In the genomic region with DNA sequence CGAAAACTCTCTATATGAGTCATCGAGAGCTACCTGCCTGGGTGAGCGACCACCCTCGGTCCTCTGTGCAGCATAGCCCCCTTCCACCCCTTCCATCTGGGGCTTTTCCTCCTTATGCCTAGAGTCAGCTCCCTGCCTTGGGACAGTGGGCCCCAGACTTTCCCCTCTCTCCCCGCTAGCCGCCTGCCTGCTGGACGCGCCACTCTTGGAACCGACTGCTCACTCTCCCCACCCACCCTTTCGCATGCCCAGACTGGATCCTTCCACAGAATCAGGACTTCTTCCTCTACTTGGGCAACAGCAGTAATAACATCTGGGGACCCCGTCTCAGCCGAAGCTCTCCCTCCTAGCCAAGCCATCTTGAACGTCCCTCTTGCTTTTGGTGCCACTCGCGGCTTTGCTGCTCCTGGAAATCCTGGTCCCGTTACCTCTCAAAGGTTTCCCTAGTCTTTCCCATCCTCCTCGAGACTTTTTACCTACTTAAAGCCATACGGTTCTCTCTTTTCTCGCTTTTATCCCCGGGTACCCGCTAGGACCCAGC, we compare ENCODE assay signal across 7 cellular contexts. TPM values are rescaled to one million over a fixed set of nuclear protein-coding genes. Genes with fewer than 3 reads are reported as not detected.
DNase-seq lines count a peak whose midpoint lies in the region; ATAC-seq and TF ChIP-seq lines count a peak whose summit lies in the region.

No MANE protein-coding gene starts in this region.

- intact Hi-C loops in breast epithelium (cut with DNase I; ENCODE audit: low total_unique reads), result loop anchor here (5.0 kb wide), 1 partner anchor 59 kb away; a partner anchor contains a TSS
- intact Hi-C loops in left colon (cut with DNase I, micrococcal nuclease), result loop anchor here in 1 of 2 donors (5.0 to 10.0 kb wide), 2 partner anchors 34 to 56 kb away; a partner anchor contains a TSS
- intact Hi-C loops in testis (cut with DNase I; ENCODE audit: low total_unique reads), result loop anchor here (5.0 kb wide), 1 partner anchor 34 kb away; no protein-coding TSS in a partner anchor

- H3K27ac ChIP-seq in MM.1S (ENCODE audit: low read length) (peak overlapping the region; percentile 54; the same call in 1 of the 2 replicates), breast epithelium (peak overlapping the region; percentile 92 to 94), testis (peak overlapping the region; percentile 80 to 88)

- TF ChIP-seq CTCF in GM10248 (IDR thresholded peaks at IDR 0.05; ENCODE audit: control extremely low read depth, extremely low read depth, low read depth, missing control alignments) (no peak), MM.1S (IDR thresholded peaks at IDR 0.05; ENCODE audit: low read length) (no peak), breast epithelium (IDR thresholded peaks at IDR 0.05) (no peak), testis (IDR thresholded peaks at IDR 0.05) (no peak)

- peak overlapping the region; percentile 94 for H3K4me2 ChIP-seq in MM.1S (ENCODE audit: low read depth, low read length)

- H3K4me3 ChIP-seq in MM.1S (ENCODE audit: low read length), result peak overlapping the region; percentile 93
- peak overlapping the region; percentile 66 to 89 (median 80) for H3K4me3 ChIP-seq in breast epithelium
- peak overlapping the region; percentile 77 for H3K4me3 ChIP-seq in testis

- peak overlapping the region; percentile 83 for H3K9ac ChIP-seq in MM.1S (ENCODE audit: low read length)

- 0 out of 2 replicates have a peak, but pooled peaks cover 11% of the 10 kb centered on the region for H3K36me3 ChIP-seq in MM.1S (replicated peaks; ENCODE audit: insufficient read depth, low read length)
- peaks cover 5% of the 10 kb centered on the region for H3K36me3 ChIP-seq in breast epithelium
- H3K36me3 ChIP-seq in testis (ENCODE audit: low read depth, missing control alignments), result no peaks in the 10 kb centered on the region

- peaks cover 23% of the 10 kb centered on the region for H3F3A ChIP-seq in MM.1S (ENCODE audit: insufficient read depth, low read length)

- CTCF ChIA-PET in GM10248 (lab: Yijun Ruan, JAX), result interaction anchor here (1.0 to 14.7 kb wide), 12 partner anchors 10 to 390 kb away, joined by 3 to 243 read pairs (median 4); a partner anchor contains a TSS

- POLR2A ChIA-PET in GM10248 (lab: Yijun Ruan, JAX), result interaction anchor here (1.0 to 4.0 kb wide), 8 partner anchors 11 to 85 kb away, joined by 3 to 49 read pairs (median 6); a partner anchor contains a TSS

- no peaks in the 10 kb centered on the region for H3K9me3 ChIP-seq in MM.1S (replicated peaks; ENCODE audit: insufficient read depth, low read length)
- H3K9me3 ChIP-seq in breast epithelium, result no peaks in the 10 kb centered on the region
- no peaks in the 10 kb centered on the region for H3K9me3 ChIP-seq in testis

- TF ChIP-seq POLR2A in breast epithelium (IDR thresholded peaks at IDR 0.05), result no peak
- no peak for TF ChIP-seq POLR2A in testis (IDR thresholded peaks at IDR 0.05)

- peaks cover 32% of the 10 kb centered on the region for H3K79me2 ChIP-seq in MM.1S (ENCODE audit: low read length)

- H3K27me3 ChIP-seq in MM.1S (replicated peaks; ENCODE audit: insufficient read depth, low read length) (no peaks in the 10 kb centered on the region), breast epithelium (no peaks in the 10 kb centered on the region), testis (no peaks in the 10 kb centered on the region)

- 0 to 1% methylated on average over 18 to 21 of the region's 21 CpGs for WGBS in testis, 2 donors

- ATAC-seq in left colon, result peak; percentile 6
- ATAC-seq in HG03135 (IDR thresholded peaks at IDR 0.05; ENCODE audit: unreplicated experiment), result no peak
- ATAC-seq in HG03196 (IDR thresholded peaks at IDR 0.05; ENCODE audit: unreplicated experiment), result no peak

- H2AFZ ChIP-seq in MM.1S (ENCODE audit: low read length), result peak overlapping the region; percentile 72

- peaks cover 13% of the 10 kb centered on the region for H3K4me1 ChIP-seq in MM.1S (ENCODE audit: low read length)
- H3K4me1 ChIP-seq in breast epithelium, result peaks cover 3 to 14% of the 10 kb centered on the region in 2 donors
- H3K4me1 ChIP-seq in testis, result peaks cover 26% of the 10 kb centered on the region

- no peaks in the 10 kb centered on the region for H3K9me2 ChIP-seq in MM.1S (replicated peaks; ENCODE audit: insufficient read depth, low read length)

- H4K20me1 ChIP-seq in MM.1S (ENCODE audit: insufficient read depth, low read length), result no peaks in the 10 kb centered on the region

- DNase-seq in GM10248 (ENCODE audit: extremely low spot score) (peak; percentile 25), MM.1S (no peak), breast epithelium (ENCODE audit: low spot score in 2 of 2) (no peak), left colon (no peak), testis (peak; percentile 36)

RNA-seq across cellular contexts. Expression of a gene that starts 0.7 kb away (rescaled TPM):
- total RNA-seq in breast epithelium (100 to 1,000 TPM; 132 to 243 (median 146) TPM), left colon (10 to 100 TPM; 44.4 to 48.6 TPM), testis (10 to 100 TPM; 72.0 to 99.8 TPM)
- 50.8 TPM for polyA plus RNA-seq in testis (ENCODE audit: insufficient read depth, low read depth, low replicate concordance)

RNA-seq across cellular contexts. Expression of a gene that starts 10.7 kb away (rescaled TPM):
- 1 to 10 TPM; 3.6 to 4.8 (median 4.7) TPM for total RNA-seq in breast epithelium
- 1 to 10 TPM; 3.5 to 4.1 TPM for total RNA-seq in left colon
- 10 to 100 TPM; 16.2 to 20.6 TPM for total RNA-seq in testis
- polyA plus RNA-seq in testis (ENCODE audit: insufficient read depth, low read depth, low replicate concordance), result 12.4 TPM

RNA-seq across cellular contexts. Expression of a gene that starts 12.3 kb away (rescaled TPM):
- 1,000 to 10,000 TPM; 3,675 to 5,580 (median 4,429) TPM for total RNA-seq in breast epithelium
- total RNA-seq in left colon, result 1,000 to 10,000 TPM; 2,955 to 2,956 TPM
- total RNA-seq in testis, result 1,000 to 10,000 TPM; 1,066 to 1,985 TPM
- 2,323 TPM for polyA plus RNA-seq in testis (ENCODE audit: insufficient read depth, low read depth, low replicate concordance)

RNA-seq across cellular contexts. Expression of a gene that starts 23.6 kb away (rescaled TPM):
- total RNA-seq in breast epithelium, result 10 to 100 TPM; 29.6 to 52.8 (median 43.2) TPM
- total RNA-seq in left colon, result 10 to 100 TPM; 17.1 to 21.9 TPM
- 100 to 1,000 TPM; 229 to 428 TPM for total RNA-seq in testis
- polyA plus RNA-seq in testis (ENCODE audit: insufficient read depth, low read depth, low replicate concordance), result 480 TPM

RNA-seq across cellular contexts. Expression of a gene that starts 24.4 kb away (rescaled TPM):
- total RNA-seq in breast epithelium (100 to 1,000 TPM in 2 of 3 donors, 10 to 100 TPM in 1; 94.4 to 134 (median 116) TPM), left colon (10 to 100 TPM; 59.6 to 80.9 TPM), testis (10 to 100 TPM; 61.0 to 81.4 TPM)
- polyA plus RNA-seq in testis (ENCODE audit: insufficient read depth, low read depth, low replicate concordance), result 190 TPM

Comparison
In these comparisons a context has a peak if more than half of its experiments do, and no peak if none do; other contexts are left out.
1. DNase-seq: peak in GM10248 (single experiment) and testis (single experiment); none in MM.1S (single experiment), breast epithelium (0 of 2) and left colon (0 of 2).
2. Peak in every context shown above with its lines, with median percentiles within 50 percentile points of each other: H3K27ac ChIP-seq and H3K4me3 ChIP-seq.